21 cellular contexts compared by ENCODE assay signal in the genomic region with DNA sequence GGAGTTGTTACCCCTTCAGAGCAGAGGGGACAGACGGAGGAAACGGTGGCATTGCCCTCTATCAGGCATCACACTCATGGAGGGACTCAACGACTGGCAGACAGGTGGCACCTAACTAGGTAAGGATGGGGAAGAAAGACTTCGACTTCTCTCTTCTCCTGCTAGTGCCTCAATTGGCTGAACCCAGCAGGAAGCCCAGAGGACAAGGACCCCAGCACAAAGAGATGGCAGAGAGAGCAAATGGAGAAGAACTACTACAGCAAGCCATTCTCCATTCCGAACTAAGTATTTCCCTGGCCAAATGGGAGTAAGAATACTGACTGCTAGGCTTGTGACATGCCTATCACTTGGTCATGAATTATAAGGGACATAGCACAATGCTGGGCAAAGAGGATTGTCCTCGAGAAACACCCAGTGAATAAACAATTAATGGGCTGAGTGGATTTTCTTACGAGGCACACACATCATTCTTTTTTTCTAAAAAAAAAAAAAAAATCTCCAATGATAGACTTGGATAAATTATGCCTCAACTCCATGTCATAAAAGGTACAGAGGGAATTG.
"Had no signal": no experiment of that assay in that cellular context is flagged by ENCODE, and none has a peak within 500 bp of the region (broad histone marks: within the 10 kb centered on the region; RNA-seq: fewer than 3 reads in every experiment).

No MANE protein-coding gene starts in this region.

- H3K4me1 ChIP-seq: gastrocnemius medialis, testis had no signal

- H3K36me3 ChIP-seq: cardiac muscle cell, gastrocnemius medialis, neutrophil, pancreas, tibial artery had no signal

- H3K9me3 ChIP-seq: neutrophil, pancreas, testis had no signal

- H3K27me3 Mint-ChIP-seq: type B pancreatic cell had no signal

- DNase-seq: gastrocnemius medialis; head of caudate nucleus; mesendoderm; midbrain; natural killer cell; pancreas; stimulated activated CD4-positive, alpha-beta T cell treated with anti-CD3 and anti-CD28 coated beads, Interleukin-12 subunit alpha, Interleukin-12 subunit beta, amount 100 ng/mL, for 4 hours; stimulated activated CD4-positive, alpha-beta T cell treated with anti-CD3 and anti-CD28 coated beads, Interleukin-1b, Interleukin-23, amount 100 ng/mL, for 48 hours; stimulated activated CD4-positive, alpha-beta T cell treated with anti-CD3 and anti-CD28 coated beads, Interleukin-4, amount 100 ng/mL, for 1 hour; testis; tibial artery had no signal

- ATAC-seq: gastrocnemius medialis, natural killer cell, sciatic nerve had no signal

- H3K36me3 Mint-ChIP-seq: natural killer cell; stimulated activated effector memory CD8-positive, alpha-beta T cell treated with anti-CD3 and anti-CD28 coated beads, Interleukin-12 subunit alpha, Interleukin-12 subunit beta, amount 100 ng/mL, for 72 hours; type B pancreatic cell had no signal

- H3K4me3 Mint-ChIP-seq: natural killer cell; neural crest cell; stimulated activated effector memory CD8-positive, alpha-beta T cell treated with anti-CD3 and anti-CD28 coated beads, Interleukin-12 subunit alpha, Interleukin-12 subunit beta, amount 100 ng/mL, for 72 hours; stimulated activated naive CD8-positive, alpha-beta T cell treated with anti-CD3 and anti-CD28 coated beads, Interleukin-15, Interleukin-2, amounts not matched to agents 100 ng/mL and 50 ng/mL, for 24 hours; type B pancreatic cell had no signal

- H3K4me3 ChIP-seq: cardiac muscle cell, coronary artery, gastrocnemius medialis, pancreas, smooth muscle cell, testis, tibial artery had no signal

- H3K9me3 Mint-ChIP-seq: natural killer cell, type B pancreatic cell had no signal

- H3K27ac ChIP-seq: cardiac muscle cell, coronary artery, gastrocnemius medialis, neutrophil, pancreas, testis, tibial artery had no signal

- H3K4me1 Mint-ChIP-seq: natural killer cell had no signal

- H3K27ac Mint-ChIP-seq: natural killer cell; progenitor cell of endocrine pancreas; stimulated activated effector memory CD8-positive, alpha-beta T cell treated with anti-CD3 and anti-CD28 coated beads, Interleukin-12 subunit alpha, Interleukin-12 subunit beta, amount 100 ng/mL, for 72 hours; stimulated activated naive CD8-positive, alpha-beta T cell treated with anti-CD3 and anti-CD28 coated beads, Interleukin-15, Interleukin-2, amounts not matched to agents 100 ng/mL and 50 ng/mL, for 24 hours; type B pancreatic cell had no signal

- H3K27me3 ChIP-seq: cardiac muscle cell, gastrocnemius medialis, neutrophil, pancreas, testis, tibial artery had no signal
